In genomic region chr1:226476066-226476465, GRCh38 we compare ENCODE assay signal across 34 cellular contexts.
"Had no signal": no experiment of that assay in that cellular context is flagged by ENCODE, and none has a peak within 500 bp of the region (broad histone marks: within the 10 kb centered on the region; RNA-seq: fewer than 3 reads in every experiment).

No MANE protein-coding gene starts in this region.

- H3K27me3 ChIP-seq: adrenal gland, body of pancreas, breast epithelium had no signal

- H3K4me3 Mint-ChIP-seq: activated CD4-positive, alpha-beta memory T cell treated with anti-CD3 and anti-CD28 coated beads, Interleukin-2, amount 10 ng/mL, durations not matched to agents 7 days and 5 days; activated CD4-positive, alpha-beta T cell treated with anti-CD3 and anti-CD28 coated beads for 36 hours; activated CD4-positive, alpha-beta T cell treated with anti-CD3 and anti-CD28 coated beads, Interleukin-2, amount 10 ng/mL, durations not matched to agents 7 days and 5 days; activated CD8-positive, alpha-beta memory T cell treated with anti-CD3 and anti-CD28 coated beads, Interleukin-2, amount 10 ng/mL, durations not matched to agents 7 days and 5 days; activated CD8-positive, alpha-beta T cell treated with anti-CD3 and anti-CD28 coated beads, Interleukin-2, amount 10 ng/mL, durations not matched to agents 7 days and 5 days; activated naive CD4-positive, alpha-beta T cell treated with anti-CD3 and anti-CD28 coated beads for 36 hours; activated naive CD8-positive, alpha-beta T cell treated with anti-CD3 and anti-CD28 coated beads for 36 hours; activated T-cell treated with anti-CD3 and anti-CD28 coated beads, Interleukin-2, amount 50 U/mL, for 24 hours; T-helper 1 cell treated with Interleukin-12 subunit alpha and Interleukin-12 subunit beta and Interleukin-4 antibody, amounts not matched to agents 30 μg/mL and 1 μg/mL, for 36 hours; T-helper 2 cell treated with Interferon-gamma antibody and Interleukin-4, amounts not matched to agents 5 μg/mL and 100 μg/mL, for 36 hours; WTC11 had no signal

- DNase-seq: activated CD4-positive, alpha-beta memory T cell treated with anti-CD3 and anti-CD28 coated beads, Interleukin-2, amount 10 ng/mL, durations not matched to agents 7 days and 5 days; activated CD4-positive, alpha-beta T cell treated with anti-CD3 and anti-CD28 coated beads for 1 hour; activated CD4-positive, alpha-beta T cell treated with anti-CD3 and anti-CD28 coated beads for 36 hours; activated CD4-positive, alpha-beta T cell treated with anti-CD3 and anti-CD28 coated beads for 48 hours; activated CD4-positive, alpha-beta T cell treated with anti-CD3 and anti-CD28 coated beads, Interleukin-2, amount 10 ng/mL, durations not matched to agents 7 days and 5 days; activated CD4-positive, alpha-beta T cell treated with anti-CD3 and anti-CD28 coated beads, Interleukin-2, amount 50 U/mL, for 48 hours; activated CD4-positive, CD25-positive, alpha-beta regulatory T cell; activated CD8-positive, alpha-beta memory T cell treated with anti-CD3 and anti-CD28 coated beads for 24 hours; activated CD8-positive, alpha-beta memory T cell treated with anti-CD3 and anti-CD28 coated beads, Interleukin-2, amount 10 ng/mL, durations not matched to agents 7 days and 5 days; activated CD8-positive, alpha-beta memory T cell treated with anti-CD3 and anti-CD28 coated beads, Interleukin-2, amount 50 U/mL, for 48 hours; activated CD8-positive, alpha-beta T cell treated with anti-CD3 and anti-CD28 coated beads, Interleukin-2, amount 10 ng/mL, durations not matched to agents 7 days and 5 days; activated effector memory CD4-positive, alpha-beta T cell treated with anti-CD3 and anti-CD28 coated beads, Interleukin-2, amount 50 U/mL, for 16 hours; activated gamma-delta T cell treated with Interleukin-2 at 50 U/mL for 16 hours; activated naive CD4-positive, alpha-beta T cell; activated naive CD4-positive, alpha-beta T cell treated with anti-CD3 and anti-CD28 coated beads for 36 hours; activated naive CD4-positive, alpha-beta T cell treated with anti-CD3 and anti-CD28 coated beads, Interleukin-2, amount 50 U/mL, for 16 hours; activated naive CD8-positive, alpha-beta T cell treated with anti-CD3 and anti-CD28 coated beads for 36 hours; activated T-cell treated with anti-CD3 and anti-CD28 coated beads, Interleukin-2, amount 50 U/mL, for 24 hours; activated T-cell treated with anti-CD3 and anti-CD28 coated beads, Interleukin-2, amount 50 U/mL, for 48 hours; adrenal gland; amniotic stem cell; aorta; body of pancreas; brain microvascular endothelial cell; central memory CD4-positive, alpha-beta T cell; T-helper 1 cell; T-helper 2 cell; T-helper 9 cell; WERI-Rb-1 had no signal

- H3K27ac Mint-ChIP-seq: activated CD4-positive, alpha-beta memory T cell treated with anti-CD3 and anti-CD28 coated beads, Interleukin-2, amount 10 ng/mL, durations not matched to agents 7 days and 5 days; activated CD4-positive, alpha-beta T cell treated with anti-CD3 and anti-CD28 coated beads for 36 hours; activated CD4-positive, alpha-beta T cell treated with anti-CD3 and anti-CD28 coated beads, Interleukin-2, amount 10 ng/mL, durations not matched to agents 7 days and 5 days; activated CD8-positive, alpha-beta memory T cell treated with anti-CD3 and anti-CD28 coated beads, Interleukin-2, amount 10 ng/mL, durations not matched to agents 7 days and 5 days; activated CD8-positive, alpha-beta T cell treated with anti-CD3 and anti-CD28 coated beads, Interleukin-2, amount 10 ng/mL, durations not matched to agents 7 days and 5 days; activated naive CD4-positive, alpha-beta T cell treated with anti-CD3 and anti-CD28 coated beads for 36 hours; activated naive CD8-positive, alpha-beta T cell treated with anti-CD3 and anti-CD28 coated beads for 36 hours; activated T-cell treated with anti-CD3 and anti-CD28 coated beads, Interleukin-2, amount 50 U/mL, for 24 hours; T-helper 1 cell treated with Interleukin-12 subunit alpha and Interleukin-12 subunit beta and Interleukin-4 antibody, amounts not matched to agents 30 μg/mL and 1 μg/mL, for 36 hours; T-helper 2 cell treated with Interferon-gamma antibody and Interleukin-4, amounts not matched to agents 5 μg/mL and 100 μg/mL, for 36 hours; WTC11 had no signal

- H3K36me3 Mint-ChIP-seq: activated CD8-positive, alpha-beta memory T cell treated with anti-CD3 and anti-CD28 coated beads, Interleukin-2, amount 10 ng/mL, durations not matched to agents 7 days and 5 days; activated naive CD4-positive, alpha-beta T cell treated with anti-CD3 and anti-CD28 coated beads, Interleukin-2, amount 50 U/mL, for 72 hours; activated naive CD8-positive, alpha-beta T cell treated with anti-CD3 and anti-CD28 coated beads for 36 hours; WTC11 had no signal

- H3K4me3 ChIP-seq: adrenal gland, body of pancreas, breast epithelium had no signal

- H3K27me3 Mint-ChIP-seq: activated naive CD8-positive, alpha-beta T cell treated with anti-CD3 and anti-CD28 coated beads for 36 hours; activated T-cell treated with anti-CD3 and anti-CD28 coated beads, Interleukin-2, amount 50 U/mL, for 24 hours had no signal

- H3K36me3 ChIP-seq: adrenal gland, brain microvascular endothelial cell, breast epithelium, WERI-Rb-1 had no signal

- H3K9me3 Mint-ChIP-seq: activated CD4-positive, alpha-beta memory T cell treated with anti-CD3 and anti-CD28 coated beads, Interleukin-2, amount 10 ng/mL, durations not matched to agents 7 days and 5 days; activated CD4-positive, alpha-beta T cell treated with anti-CD3 and anti-CD28 coated beads, Interleukin-2, amount 10 ng/mL, durations not matched to agents 7 days and 5 days; activated naive CD4-positive, alpha-beta T cell treated with anti-CD3 and anti-CD28 coated beads for 36 hours; activated naive CD4-positive, alpha-beta T cell treated with anti-CD3 and anti-CD28 coated beads, Interleukin-2, amount 50 U/mL, for 72 hours; activated naive CD8-positive, alpha-beta T cell treated with anti-CD3 and anti-CD28 coated beads for 36 hours; activated T-cell treated with anti-CD3 and anti-CD28 coated beads, Interleukin-2, amount 50 U/mL, for 24 hours; T-helper 1 cell treated with Interleukin-12 subunit alpha and Interleukin-12 subunit beta and Interleukin-4 antibody, amounts not matched to agents 30 μg/mL and 1 μg/mL, for 36 hours; T-helper 2 cell treated with Interferon-gamma antibody and Interleukin-4, amounts not matched to agents 5 μg/mL and 100 μg/mL, for 36 hours; WTC11 had no signal

- H3K9me3 ChIP-seq: adrenal gland, body of pancreas, breast epithelium had no signal

- H3K27ac ChIP-seq: adrenal gland, body of pancreas, brain microvascular endothelial cell, breast epithelium, WERI-Rb-1 had no signal

- H3K4me1 ChIP-seq: adrenal gland, body of pancreas, breast epithelium had no signal

- H3K4me1 Mint-ChIP-seq: activated CD4-positive, alpha-beta memory T cell treated with anti-CD3 and anti-CD28 coated beads, Interleukin-2, amount 10 ng/mL, durations not matched to agents 7 days and 5 days had no signal
